ENCODE assay signal across 17 cellular contexts in the genomic region with DNA sequence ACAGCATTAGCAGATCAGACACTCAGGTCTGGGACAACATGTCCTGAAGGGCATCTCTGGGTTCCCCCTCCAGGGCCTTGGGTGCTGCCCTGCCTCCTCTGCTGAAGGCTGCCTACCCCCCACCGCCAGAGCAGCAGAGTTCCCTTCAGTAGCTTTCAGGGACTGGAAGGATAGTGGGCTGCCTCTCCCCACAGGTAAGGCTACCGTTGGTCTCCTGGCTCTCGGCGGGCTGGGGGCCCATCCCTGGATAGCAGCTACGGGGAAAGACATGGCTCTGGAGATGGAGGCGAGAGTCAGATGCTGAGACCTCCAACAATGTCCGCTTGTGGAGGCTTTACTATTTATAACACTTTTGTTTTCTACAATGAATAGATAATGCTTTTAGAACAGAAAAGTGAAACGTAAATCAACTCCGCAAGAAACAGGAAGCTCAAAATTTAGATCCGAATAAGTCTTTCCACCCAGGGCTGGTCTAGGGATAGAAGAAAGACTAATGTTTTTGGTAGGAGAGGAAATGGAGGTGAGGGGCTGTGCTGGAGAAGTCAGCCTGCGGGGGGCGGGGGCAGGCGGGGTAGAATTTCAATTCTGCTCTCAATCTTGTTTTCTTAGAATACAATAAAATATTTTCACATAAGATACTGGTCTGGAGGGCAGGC. TPM values are rescaled to one million over a fixed set of nuclear protein-coding genes. Genes with fewer than 3 reads are reported as not detected.
DNase-seq lines count a peak whose midpoint lies in the region; ATAC-seq and FAIRE-seq lines count a peak whose summit lies in the region.
"Had no signal": no experiment of that assay in that cellular context is flagged by ENCODE, and none has a peak within 500 bp of the region (broad histone marks: within the 10 kb centered on the region; RNA-seq: fewer than 3 reads in every experiment).

No MANE protein-coding gene starts in this region.

- H3K4me3 ChIP-seq in neuronal stem cell (ENCODE audit: low read length in 2 of 2) = no peak overlapping the region
- H3K4me3 ChIP-seq: cardiac muscle cell, upper lobe of right lung had no signal

- peak overlapping the region; percentile 31 for H3K27ac Mint-ChIP-seq in activated CD4-positive, alpha-beta T cell treated with anti-CD3 and anti-CD28 coated beads, Interleukin-2, amount 10 ng/mL, durations not matched to agents 24 days and 14 days
- peak overlapping the region; percentile 60 for H3K27ac Mint-ChIP-seq in activated naive CD8-positive, alpha-beta T cell treated with anti-CD3 and anti-CD28 coated beads, Interleukin-2, amount 50 U/mL, for 24 hours
- H3K27ac Mint-ChIP-seq: endodermal cell, nephron had no signal

- ATAC-seq in activated naive CD8-positive, alpha-beta T cell treated with anti-CD3 and anti-CD28 coated beads, Interleukin-2, amount 50 U/mL, for 24 hours = no peak
- no peak for ATAC-seq in HG02870 (IDR thresholded peaks at IDR 0.05; ENCODE audit: unreplicated experiment)
- ATAC-seq: upper lobe of right lung had no signal

- peaks cover 0 to 1% of the 10 kb centered on the region in 2 donors for H3K36me3 ChIP-seq in neuronal stem cell (replicated peaks in 1 of 2; ENCODE audit: control insufficient read depth in 2 of 2, insufficient read depth in 2 of 2, low read length in 2 of 2)
- H3K36me3 ChIP-seq: cardiac muscle cell, upper lobe of right lung had no signal

- H3K23ac ChIP-seq in neuronal stem cell (ENCODE audit: low read depth, low read length, poor library complexity) = no peak overlapping the region

- H3K4me1 Mint-ChIP-seq in activated CD4-positive, alpha-beta T cell treated with anti-CD3 and anti-CD28 coated beads, Interleukin-2, amount 10 ng/mL, durations not matched to agents 24 days and 14 days = peaks cover 64% of the 10 kb centered on the region
- H3K4me1 Mint-ChIP-seq in activated naive CD8-positive, alpha-beta T cell treated with anti-CD3 and anti-CD28 coated beads, Interleukin-2, amount 50 U/mL, for 24 hours = peaks cover 65% of the 10 kb centered on the region

- no peak overlapping the region for H3K9ac ChIP-seq in neuronal stem cell (ENCODE audit: low read depth, low read length, poor library complexity)

- H3K4ac ChIP-seq in neuronal stem cell (ENCODE audit: low read length) = no peak overlapping the region

- peaks cover 5 to 12% of the 10 kb centered on the region in 2 donors for H3K4me1 ChIP-seq in neuronal stem cell (ENCODE audit: control insufficient read depth in 2 of 2, insufficient read depth in 1 of 2, low read depth in 1 of 2, low read length in 2 of 2)

- peak overlapping the region; percentile 2 for H3K4me3 Mint-ChIP-seq in activated CD4-positive, alpha-beta T cell treated with anti-CD3 and anti-CD28 coated beads, Interleukin-2, amount 10 ng/mL, durations not matched to agents 24 days and 14 days
- peak overlapping the region; percentile 25 for H3K4me3 Mint-ChIP-seq in activated naive CD8-positive, alpha-beta T cell treated with anti-CD3 and anti-CD28 coated beads, Interleukin-2, amount 50 U/mL, for 24 hours
- H3K4me3 Mint-ChIP-seq: endodermal cell, nephron had no signal

- H3K9me3 Mint-ChIP-seq in activated CD4-positive, alpha-beta T cell treated with anti-CD3 and anti-CD28 coated beads, Interleukin-2, amount 10 ng/mL, durations not matched to agents 24 days and 14 days = peaks cover 8% of the 10 kb centered on the region
- no peaks in the 10 kb centered on the region for H3K9me3 Mint-ChIP-seq in activated naive CD8-positive, alpha-beta T cell treated with anti-CD3 and anti-CD28 coated beads, Interleukin-2, amount 50 U/mL, for 24 hours
- H3K9me3 Mint-ChIP-seq: endodermal cell had no signal

- FAIRE-seq in GM19239 (lab: Jason Lieb, UNC) = peak; percentile 49

- no peak overlapping the region for H2BK12ac ChIP-seq in neuronal stem cell (ENCODE audit: low read length)

- H2AK5ac ChIP-seq in neuronal stem cell (ENCODE audit: low read depth, low read length) = peak overlapping the region; percentile 2

- H3K27ac ChIP-seq in neuronal stem cell (replicated peaks; ENCODE audit: low read length) = peak overlapping the region; percentile 17
- H3K27ac ChIP-seq: cardiac muscle cell, upper lobe of right lung had no signal

- no CpG with 5 or more reads among the region's 13 CpGs for WGBS in neuronal stem cell (ENCODE audit: extremely low coverage in 2 of 2, insufficient read length in 2 of 2, insufficient replicate concordance in 1 of 2), 2 donors

- H3K4me2 ChIP-seq in neuronal stem cell (ENCODE audit: insufficient read depth, low read length, poor library complexity, severe bottlenecking) = no peak overlapping the region

- peak overlapping the region; percentile 58 for H3K18ac ChIP-seq in neuronal stem cell (ENCODE audit: low read length)

- H3K79me1 ChIP-seq in neuronal stem cell (ENCODE audit: low read depth, low read length) = no peaks in the 10 kb centered on the region

- peak overlapping the region; percentile 1 for H2BK15ac ChIP-seq in neuronal stem cell (ENCODE audit: low read length)

- intact Hi-C loops in activated CD4-positive, alpha-beta T cell treated with anti-CD3 and anti-CD28 coated beads, Interleukin-2, amount 10 ng/mL, durations not matched to agents 24 days and 14 days (cut with micrococcal nuclease) = no loop called here

- no peak overlapping the region for H2BK120ac ChIP-seq in neuronal stem cell (ENCODE audit: low read depth, low read length)

- H2AFZ ChIP-seq in neuronal stem cell (ENCODE audit: low read length) = no peak overlapping the region

- H2BK5ac ChIP-seq in neuronal stem cell (ENCODE audit: low read length) = peak overlapping the region; percentile 20

- H3K27me3 ChIP-seq in neuronal stem cell (ENCODE audit: control insufficient read depth in 3 of 3, insufficient read depth in 3 of 3, low read depth in 1 of 3, low read length in 3 of 3) = no peaks in the 10 kb centered on the region
- H3K27me3 ChIP-seq: cardiac muscle cell, upper lobe of right lung had no signal

- H3K9me3 ChIP-seq in neuronal stem cell (replicated peaks in 1 of 2; ENCODE audit: control insufficient read depth in 2 of 2, insufficient read depth in 1 of 2, low read depth in 1 of 2, low read length in 2 of 2) = peaks cover 0 to 2% of the 10 kb centered on the region in 2 donors
- H3K9me3 ChIP-seq: upper lobe of right lung had no signal

- H3K14ac ChIP-seq in neuronal stem cell (ENCODE audit: low read length) = no peak overlapping the region

- no peak overlapping the region for H4K91ac ChIP-seq in neuronal stem cell (ENCODE audit: low read depth, low read length, poor library complexity)

- no peaks in the 10 kb centered on the region for H3K27me3 Mint-ChIP-seq in activated CD4-positive, alpha-beta T cell treated with anti-CD3 and anti-CD28 coated beads, Interleukin-2, amount 10 ng/mL, durations not matched to agents 24 days and 14 days
- H3K27me3 Mint-ChIP-seq in activated naive CD8-positive, alpha-beta T cell treated with anti-CD3 and anti-CD28 coated beads, Interleukin-2, amount 50 U/mL, for 24 hours = no peaks in the 10 kb centered on the region

- no peak overlapping the region for H4K8ac ChIP-seq in neuronal stem cell (ENCODE audit: low read depth, low read length)

- peak; percentile 67 for DNase-seq in activated CD4-positive, alpha-beta T cell treated with anti-CD3 and anti-CD28 coated beads, Interleukin-2, amount 10 ng/mL, durations not matched to agents 24 days and 14 days
- no peak for DNase-seq in activated CD4-positive, alpha-beta T cell treated with anti-CD3 and anti-CD28 coated beads, Interleukin-2, amount 50 U/mL, for 48 hours
- DNase-seq in GM19239 (ENCODE audit: insufficient read length, low spot score) (no peak), neuronal stem cell (ENCODE audit: low spot score) (no peak), RPMI8226 (no peak), SHP77 treated with DMSO at 0.1 percent for 48 hours (lab: John Stamatoyannopoulos, UW) (no peak)
- DNase-seq in activated naive CD8-positive, alpha-beta T cell treated with anti-CD3 and anti-CD28 coated beads, Interleukin-2, amount 50 U/mL, for 24 hours = no peak
- DNase-seq: activated effector memory CD4-positive, alpha-beta T cell treated with anti-CD3 and anti-CD28 coated beads, Interleukin-2, amount 50 U/mL, for 16 hours; endodermal cell; NCI-H187 treated with DMSO at 0.1 percent for 48 hours; right cardiac atrium; stimulated activated CD4-positive, alpha-beta T cell treated with anti-CD3 and anti-CD28 coated beads, Interleukin-1b, Interleukin-23, amount 100 ng/mL, for 48 hours; T-helper 9 cell; upper lobe of right lung had no signal

- peaks cover 12% of the 10 kb centered on the region for H3K36me3 Mint-ChIP-seq in activated CD4-positive, alpha-beta T cell treated with anti-CD3 and anti-CD28 coated beads, Interleukin-2, amount 10 ng/mL, durations not matched to agents 24 days and 14 days (ENCODE audit: low read depth)
- H3K36me3 Mint-ChIP-seq in activated naive CD8-positive, alpha-beta T cell treated with anti-CD3 and anti-CD28 coated beads, Interleukin-2, amount 50 U/mL, for 24 hours (ENCODE audit: low read depth) = no peaks in the 10 kb centered on the region

RNA-seq across cellular contexts. Expression of a gene that starts 58.4 kb away (rescaled TPM):
- 43.2 and 45.0 TPM in 2 replicates for total RNA-seq in activated CD4-positive, alpha-beta T cell treated with anti-CD3 and anti-CD28 coated beads, Interleukin-2, amount 10 ng/mL, durations not matched to agents 24 days and 14 days
- polyA plus RNA-seq in neuronal stem cell (2013, experiment 1 of 2) = 123 TPM
- polyA plus RNA-seq in neuronal stem cell (2013, experiment 2 of 2) = 127 TPM
